In genomic region chr20:1373036-1373435, GRCh38 we compare ENCODE assay signal across 24 cellular contexts. TPM values are rescaled to one million over a fixed set of nuclear protein-coding genes. Genes with fewer than 3 reads are reported as not detected.
DNase-seq lines count a peak whose midpoint lies in the region; ATAC-seq, FAIRE-seq and TF ChIP-seq lines count a peak whose summit lies in the region.
"Had no signal": no experiment of that assay in that cellular context is flagged by ENCODE, and none has a peak within 500 bp of the region (broad histone marks: within the 10 kb centered on the region; RNA-seq: fewer than 3 reads in every experiment).

No MANE protein-coding gene starts in this region.

- no peak overlapping the region for H3K27ac ChIP-seq in A549
- H3K27ac ChIP-seq in CD8-positive, alpha-beta T cell (ENCODE audit: low read depth, low read length) = no peak overlapping the region
- H3K27ac ChIP-seq: ovary had no signal

- no peak overlapping the region for H3K4me3 Mint-ChIP-seq in CD8-positive, alpha-beta T cell
- H3K4me3 Mint-ChIP-seq in endothelial cell (ENCODE audit: unreplicated experiment) (no peak overlapping the region), nephron progenitor cell (no peak overlapping the region)
- H3K4me3 Mint-ChIP-seq: activated CD4-positive, alpha-beta T cell treated with anti-CD3 and anti-CD28 coated beads, Interleukin-2, amount 10 ng/mL, durations not matched to agents 7 days and 5 days; CD4-positive, alpha-beta memory T cell; endodermal cell; natural killer cell had no signal

- peaks cover 43% of the 10 kb centered on the region for H3K36me3 ChIP-seq in CD8-positive, alpha-beta T cell (ENCODE audit: insufficient read depth, low read length)
- H3K36me3 ChIP-seq: ovary had no signal

- no peaks in the 10 kb centered on the region for H3K27me3 Mint-ChIP-seq in CD8-positive, alpha-beta T cell (ENCODE audit: low read depth)
- H3K27me3 Mint-ChIP-seq in endothelial cell (ENCODE audit: unreplicated experiment) = peaks cover 7% of the 10 kb centered on the region
- peaks cover 2% of the 10 kb centered on the region for H3K27me3 Mint-ChIP-seq in nephron progenitor cell (ENCODE audit: low read depth, poor library complexity)
- H3K27me3 Mint-ChIP-seq: activated CD4-positive, alpha-beta T cell treated with anti-CD3 and anti-CD28 coated beads, Interleukin-2, amount 10 ng/mL, durations not matched to agents 7 days and 5 days; CD4-positive, alpha-beta memory T cell had no signal

- TF ChIP-seq CTCF in A549 (IDR thresholded peaks at IDR 0.05) (no peak), endothelial cell (IDR thresholded peaks at IDR 0.05; ENCODE audit: unreplicated experiment) (no peak), nephron progenitor cell (IDR thresholded peaks at IDR 0.05) (no peak)
- TF ChIP-seq CTCF in CD8-positive, alpha-beta T cell (IDR thresholded peaks at IDR 0.05) = no peak

- no peak overlapping the region for H3K4me2 ChIP-seq in A549

- ATAC-seq in A549 (no peak), GM18858 (IDR thresholded peaks at IDR 0.05; ENCODE audit: unreplicated experiment) (no peak), HG02610 (IDR thresholded peaks at IDR 0.05; ENCODE audit: unreplicated experiment) (no peak)
- no peak for ATAC-seq in CD8-positive, alpha-beta T cell
- ATAC-seq: natural killer cell had no signal

- DNase-seq in A549 (ENCODE audit: low read depth in 1 of 2, low spot score in 1 of 2) = no peak
- no peak for DNase-seq in CD8-positive, alpha-beta T cell
- DNase-seq in endothelial cell (ENCODE audit: low spot score) = no peak
- DNase-seq in nephron progenitor cell = no peak
- no peak for DNase-seq in SW480 (ENCODE audit: low spot score)
- DNase-seq in GOT3 (lab: John Stamatoyannopoulos, UW) = no peak
- DNase-seq: activated CD4-positive, alpha-beta T cell treated with anti-CD3 and anti-CD28 coated beads, Interleukin-2, amount 10 ng/mL, durations not matched to agents 7 days and 5 days; activated gamma-delta T cell treated with Interleukin-2 at 50 U/mL for 16 hours; CD4-positive, alpha-beta memory T cell; endodermal cell; natural killer cell; NCI-H1105 treated with DMSO at 0.1 percent for 48 hours; NCI-H2081; NCI-H226; OCI-M1; ovary; stimulated activated CD4-positive, alpha-beta T cell treated with anti-CD3 and anti-CD28 coated beads, Interleukin-12 subunit alpha, Interleukin-12 subunit beta, amount 100 ng/mL, for 4 hours; stimulated activated CD4-positive, alpha-beta T cell treated with anti-CD3 and anti-CD28 coated beads, Interleukin-4, amount 100 ng/mL, for 24 hours; stimulated activated naive CD4-positive, alpha-beta T cell; T-helper 9 cell had no signal

- H3K27ac Mint-ChIP-seq in CD8-positive, alpha-beta T cell = peak overlapping the region; percentile 56
- H3K27ac Mint-ChIP-seq in endothelial cell (ENCODE audit: unreplicated experiment) (peak overlapping the region; percentile 98), nephron progenitor cell (peak overlapping the region; percentile 60)
- H3K27ac Mint-ChIP-seq: activated CD4-positive, alpha-beta T cell treated with anti-CD3 and anti-CD28 coated beads, Interleukin-2, amount 10 ng/mL, durations not matched to agents 7 days and 5 days; natural killer cell had no signal

- TF ChIP-seq EP300 in A549 (IDR thresholded peaks at IDR 0.05) = no peak

- no peaks in the 10 kb centered on the region for H3K27me3 ChIP-seq in CD8-positive, alpha-beta T cell (ENCODE audit: insufficient read depth, low read length)
- H3K27me3 ChIP-seq: ovary had no signal

- no peak overlapping the region for H3K4me3 ChIP-seq in A549
- no peak overlapping the region for H3K4me3 ChIP-seq in CD8-positive, alpha-beta T cell (ENCODE audit: low read depth, low read length)
- H3K4me3 ChIP-seq: coronary artery, ovary had no signal

- no peaks in the 10 kb centered on the region for H3K9me3 Mint-ChIP-seq in CD8-positive, alpha-beta T cell
- H3K9me3 Mint-ChIP-seq in endothelial cell (ENCODE audit: unreplicated experiment) (no peaks in the 10 kb centered on the region), nephron progenitor cell (no peaks in the 10 kb centered on the region)
- H3K9me3 Mint-ChIP-seq: activated CD4-positive, alpha-beta T cell treated with anti-CD3 and anti-CD28 coated beads, Interleukin-2, amount 10 ng/mL, durations not matched to agents 7 days and 5 days; endodermal cell; natural killer cell had no signal

- no peak for FAIRE-seq in A549 (lab: Jason Lieb, UNC)
- FAIRE-seq: bronchial epithelial cell had no signal

- H3K36me3 Mint-ChIP-seq in CD8-positive, alpha-beta T cell = peaks cover 91% of the 10 kb centered on the region
- H3K36me3 Mint-ChIP-seq in endothelial cell (ENCODE audit: low read depth, unreplicated experiment) (peaks cover 55% of the 10 kb centered on the region), nephron progenitor cell (ENCODE audit: low read depth) (peaks cover 35% of the 10 kb centered on the region)
- H3K36me3 Mint-ChIP-seq: natural killer cell had no signal

- WGBS in A549 (ENCODE audit: missing lambda C conversion rate) = 88% methylated on average over 3 of the region's 3 CpGs

- peaks cover 20% of the 10 kb centered on the region for H3K4me1 ChIP-seq in A549
- peaks cover 32% of the 10 kb centered on the region for H3K4me1 ChIP-seq in CD8-positive, alpha-beta T cell (ENCODE audit: insufficient read depth, low read length)

- no peak for TF ChIP-seq POLR2A in A549 (IDR thresholded peaks at IDR 0.05; ENCODE audit: low read length)

- peaks cover 63% of the 10 kb centered on the region for H3K4me1 Mint-ChIP-seq in CD8-positive, alpha-beta T cell (ENCODE audit: low read depth)
- H3K4me1 Mint-ChIP-seq in endothelial cell (ENCODE audit: unreplicated experiment) (peaks cover 78% of the 10 kb centered on the region), nephron progenitor cell (peaks cover 79% of the 10 kb centered on the region)

- no peaks in the 10 kb centered on the region for H3K9me3 ChIP-seq in A549
- no peaks in the 10 kb centered on the region for H3K9me3 ChIP-seq in CD8-positive, alpha-beta T cell (ENCODE audit: low read length)
- H3K9me3 ChIP-seq: ovary had no signal

- CTCF ChIA-PET in A549 (lab: Yijun Ruan, JAX) = interaction anchor here (1.4 kb wide), 1 partner anchor 25 kb away, joined by 5 read pairs; no protein-coding TSS in a partner anchor
- CTCF ChIA-PET in CD8-positive, alpha-beta T cell (lab: Charles Lee) = interaction anchor here (0.8 kb wide), 1 partner anchor 47 kb away, joined by 3 read pairs; no protein-coding TSS in a partner anchor

- intact Hi-C loops in CD8-positive, alpha-beta T cell (cut with DNase I, micrococcal nuclease) = no loop called here

- TF ChIP-seq RAD21 in A549 (conservative IDR thresholded peaks at IDR 0.05 in 1 of 2, IDR thresholded peaks at IDR 0.05 in 1 of 2) = no peak

- POLR2A ChIA-PET in A549 (lab: Yijun Ruan, JAX) = no interaction called here
- POLR2A ChIA-PET in CD8-positive, alpha-beta T cell (lab: Charles Lee) = no interaction called here

TF ChIP-seq in A549, 52 proteins besides CTCF, POLR2A, EP300 and RAD21:
- TF ChIP-seq MAFK (IDR thresholded peaks at IDR 0.05; ENCODE audit: partially characterized antibody) = peak; percentile 77
- TF ChIP-seq ZSCAN20 (CRISPR knock-in tag; IDR thresholded peaks at IDR 0.05) = no peak
- TF ChIP-seq HOXB13 (CRISPR knock-in tag; IDR thresholded peaks at IDR 0.05; ENCODE audit: low read depth) = no peak

RNA-seq across cellular contexts. Expression of gene FKBP1A, which starts 19.8 kb away (rescaled TPM):
- polyA plus RNA-seq in A549 (2011; rRNA removed) (535 and 848 TPM in 2 replicates), A549 (2017; fragmentation: RNase III; extraction: RNeasy Plus Mini Kit Qiagen cat#74134 plus additional on column Dnase treatment) (375 to 385 TPM (median 377 TPM) in 3 replicates)
- polyA plus RNA-seq in A549 (2012; cell fraction: cytosol; rRNA removed) = 405 and 481 TPM in 2 replicates
- 108 and 284 TPM in 2 replicates for polyA plus RNA-seq in A549 (2012; cell fraction: nucleus; rRNA removed)
- 309 and 380 TPM in 2 replicates for polyA minus RNA-seq in A549 (2011; rRNA and poly(A)+ RNA removed)
- total RNA-seq in CD8-positive, alpha-beta T cell = 10 to 100 TPM; 34.0 to 36.8 TPM
- 952 TPM for total RNA-seq in endothelial cell (ENCODE audit: unreplicated experiment)

RNA-seq across cellular contexts. Expression of gene SDCBP2, which starts 44.1 kb away (rescaled TPM):
- polyA plus RNA-seq in A549 (2011; rRNA removed) = 0.53 and 0.58 TPM in 2 replicates
- polyA plus RNA-seq in A549 (2012; cell fraction: cytosol; rRNA removed) = 0.40 and 0.47 TPM in 2 replicates
- polyA plus RNA-seq in A549 (2012; cell fraction: nucleus; rRNA removed) = 0.84 and 1.4 TPM in 2 replicates
- 0.35 to 0.51 TPM (median 0.39 TPM) in 3 replicates for polyA plus RNA-seq in A549 (2017; fragmentation: RNase III; extraction: RNeasy Plus Mini Kit Qiagen cat#74134 plus additional on column Dnase treatment)
- polyA minus RNA-seq in A549 (2011; rRNA and poly(A)+ RNA removed) = 0.34 TPM in 1 of 2 replicates, not detected in the other
- 1 to 10 TPM; 1.2 TPM for total RNA-seq in CD8-positive, alpha-beta T cell
- total RNA-seq in endothelial cell (ENCODE audit: unreplicated experiment) = 10.1 TPM

Comparison
In these comparisons a context has a peak if more than half of its experiments do, and no peak if none do; other contexts are left out.
1. RNA of gene FKBP1A, which starts 19.8 kb away (total RNA-seq): 952 TPM in endothelial cell (single experiment); 34.0 to 36.8 TPM in CD8-positive, alpha-beta T cell; every median in the first group is over 10 times any median in the second.
2. Peak in every context shown above with its lines, with median percentiles within 50 percentile points of each other: H3K27ac Mint-ChIP-seq.